Comparison of ENCODE assay signal across 25 cellular contexts in the genomic region with DNA sequence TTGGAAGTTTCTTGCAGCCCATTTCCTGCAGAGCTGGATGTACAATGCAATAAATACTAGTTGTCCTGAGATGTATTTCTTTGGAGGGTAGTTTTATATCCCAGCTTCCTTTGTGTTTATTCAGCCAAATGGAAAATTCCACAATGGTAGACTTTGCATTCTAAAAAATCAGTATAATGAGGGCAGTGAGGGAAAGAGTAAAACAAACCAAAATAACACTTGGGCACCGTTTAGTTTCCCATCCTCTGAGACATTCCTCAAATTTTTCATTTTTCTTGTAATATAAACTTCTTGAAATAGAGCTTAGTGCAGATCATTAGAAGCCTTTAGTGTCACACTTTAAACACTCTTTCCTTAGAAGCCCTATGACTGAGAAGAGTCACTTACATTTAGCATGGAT.
"Had no signal": no experiment of that assay in that cellular context is flagged by ENCODE, and none has a peak within 500 bp of the region (broad histone marks: within the 10 kb centered on the region; RNA-seq: fewer than 3 reads in every experiment).

No MANE protein-coding gene starts in this region.

- H3K27ac Mint-ChIP-seq: activated CD4-positive, alpha-beta memory T cell treated with anti-CD3 and anti-CD28 coated beads for 36 hours; activated CD4-positive, alpha-beta T cell treated with anti-CD3 and anti-CD28 coated beads, Interleukin-2, amount 10 ng/mL, durations not matched to agents 24 days and 14 days; activated naive CD4-positive, alpha-beta T cell treated with anti-CD3 and anti-CD28 coated beads, Interleukin-2, amount 10 ng/mL, durations not matched to agents 7 days and 5 days; activated naive CD8-positive, alpha-beta T cell treated with anti-CD3 and anti-CD28 coated beads, Interleukin-2, amount 10 ng/mL, durations not matched to agents 7 days and 5 days; activated T-cell treated with anti-CD3 and anti-CD28 coated beads, Interleukin-2, amount 50 U/mL, for 24 hours; mesothelial cell of epicardium; naive thymus-derived CD4-positive, alpha-beta T cell; stimulated activated naive CD8-positive, alpha-beta T cell treated with anti-CD3 and anti-CD28 coated beads, Interleukin-15, Interleukin-2, amounts not matched to agents 100 ng/mL and 50 ng/mL, for 24 hours had no signal

- H3K36me3 Mint-ChIP-seq: activated CD4-positive, alpha-beta memory T cell treated with anti-CD3 and anti-CD28 coated beads for 36 hours; activated naive CD4-positive, alpha-beta T cell treated with anti-CD3 and anti-CD28 coated beads, Interleukin-2, amount 10 ng/mL, durations not matched to agents 7 days and 5 days; activated naive CD8-positive, alpha-beta T cell treated with anti-CD3 and anti-CD28 coated beads, Interleukin-2, amount 10 ng/mL, durations not matched to agents 7 days and 5 days; mesothelial cell of epicardium; naive thymus-derived CD4-positive, alpha-beta T cell had no signal

- DNase-seq: activated CD4-positive, alpha-beta memory T cell treated with anti-CD3 and anti-CD28 coated beads for 36 hours; activated CD4-positive, alpha-beta T cell treated with anti-CD3 and anti-CD28 coated beads, Interleukin-2, amount 10 ng/mL, durations not matched to agents 24 days and 14 days; activated CD4-positive, CD25-positive, alpha-beta regulatory T cell treated with anti-CD3 and anti-CD28 coated beads, Interleukin-2, amount 50 U/mL, for 72 hours; activated CD8-positive, alpha-beta memory T cell treated with anti-CD3 and anti-CD28 coated beads, Interleukin-2, amount 50 U/mL, for 4 hours; activated gamma-delta T cell; activated naive CD4-positive, alpha-beta T cell treated with anti-CD3 and anti-CD28 coated beads, Interleukin-2, amount 10 ng/mL, durations not matched to agents 7 days and 5 days; activated naive CD8-positive, alpha-beta T cell treated with anti-CD3 and anti-CD28 coated beads, Interleukin-2, amount 10 ng/mL, durations not matched to agents 7 days and 5 days; activated T-cell treated with anti-CD3 and anti-CD28 coated beads, Interleukin-2, amount 50 U/mL, for 24 hours; amniotic stem cell; caudate nucleus; foreskin melanocyte; left cardiac atrium; mammary epithelial cell; naive thymus-derived CD4-positive, alpha-beta T cell; nucleus accumbens; posterior cingulate gyrus; right cardiac atrium; stimulated activated CD4-positive, alpha-beta T cell treated with anti-CD3 and anti-CD28 coated beads, Interleukin-12 subunit alpha, Interleukin-12 subunit beta, amount 100 ng/mL, for 4 hours; stimulated activated CD4-positive, alpha-beta T cell treated with anti-CD3 and anti-CD28 coated beads, Interleukin-4, amount 100 ng/mL, for 1 hour; substantia nigra; T-helper 2 cell; thyroid gland; upper lobe of left lung had no signal

- H3K27me3 Mint-ChIP-seq: activated naive CD4-positive, alpha-beta T cell treated with anti-CD3 and anti-CD28 coated beads, Interleukin-2, amount 10 ng/mL, durations not matched to agents 7 days and 5 days had no signal

- H3K4me1 Mint-ChIP-seq: activated CD4-positive, alpha-beta T cell treated with anti-CD3 and anti-CD28 coated beads, Interleukin-2, amount 10 ng/mL, durations not matched to agents 24 days and 14 days; activated naive CD4-positive, alpha-beta T cell treated with anti-CD3 and anti-CD28 coated beads, Interleukin-2, amount 10 ng/mL, durations not matched to agents 7 days and 5 days; activated naive CD8-positive, alpha-beta T cell treated with anti-CD3 and anti-CD28 coated beads, Interleukin-2, amount 10 ng/mL, durations not matched to agents 7 days and 5 days; naive thymus-derived CD4-positive, alpha-beta T cell had no signal

- H3K9me3 Mint-ChIP-seq: activated CD4-positive, alpha-beta memory T cell treated with anti-CD3 and anti-CD28 coated beads for 36 hours; activated CD4-positive, alpha-beta T cell treated with anti-CD3 and anti-CD28 coated beads, Interleukin-2, amount 10 ng/mL, durations not matched to agents 24 days and 14 days; activated naive CD4-positive, alpha-beta T cell treated with anti-CD3 and anti-CD28 coated beads, Interleukin-2, amount 10 ng/mL, durations not matched to agents 7 days and 5 days; activated naive CD8-positive, alpha-beta T cell treated with anti-CD3 and anti-CD28 coated beads, Interleukin-2, amount 10 ng/mL, durations not matched to agents 7 days and 5 days; activated T-cell treated with anti-CD3 and anti-CD28 coated beads, Interleukin-2, amount 50 U/mL, for 24 hours; mesothelial cell of epicardium; stimulated activated naive CD8-positive, alpha-beta T cell treated with anti-CD3 and anti-CD28 coated beads, Interleukin-15, Interleukin-2, amounts not matched to agents 100 ng/mL and 50 ng/mL, for 24 hours had no signal

- H3K4me3 Mint-ChIP-seq: activated CD4-positive, alpha-beta memory T cell treated with anti-CD3 and anti-CD28 coated beads for 36 hours; activated CD4-positive, alpha-beta T cell treated with anti-CD3 and anti-CD28 coated beads, Interleukin-2, amount 10 ng/mL, durations not matched to agents 24 days and 14 days; activated naive CD4-positive, alpha-beta T cell treated with anti-CD3 and anti-CD28 coated beads, Interleukin-2, amount 10 ng/mL, durations not matched to agents 7 days and 5 days; activated naive CD8-positive, alpha-beta T cell treated with anti-CD3 and anti-CD28 coated beads, Interleukin-2, amount 10 ng/mL, durations not matched to agents 7 days and 5 days; activated T-cell treated with anti-CD3 and anti-CD28 coated beads, Interleukin-2, amount 50 U/mL, for 24 hours; mesothelial cell of epicardium; naive thymus-derived CD4-positive, alpha-beta T cell; stimulated activated naive CD8-positive, alpha-beta T cell treated with anti-CD3 and anti-CD28 coated beads, Interleukin-15, Interleukin-2, amounts not matched to agents 100 ng/mL and 50 ng/mL, for 24 hours had no signal
